Comparison of ENCODE assay signal across 26 cellular contexts in the genomic region with DNA sequence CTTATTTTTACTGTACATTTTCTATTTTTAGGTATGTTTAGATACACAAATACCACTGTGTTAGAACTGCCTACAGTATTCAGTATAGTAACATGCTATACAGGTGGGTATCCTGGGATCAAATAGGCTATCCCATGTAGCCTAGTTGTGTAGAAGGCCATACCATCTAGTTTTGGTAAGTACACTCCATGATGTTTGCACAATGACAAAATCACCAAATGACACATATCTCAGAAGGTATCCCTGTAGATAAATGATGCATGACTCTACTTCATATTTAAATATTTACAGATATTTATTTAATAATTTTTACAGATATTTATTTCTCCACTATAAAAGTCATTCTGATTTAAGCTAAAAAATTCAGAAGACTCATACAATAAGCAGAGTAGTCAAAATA.
"Had no signal": no experiment of that assay in that cellular context is flagged by ENCODE, and none has a peak within 500 bp of the region (broad histone marks: within the 10 kb centered on the region; RNA-seq: fewer than 3 reads in every experiment).

No MANE protein-coding gene starts in this region.

- H3K4me3 ChIP-seq: stomach, suprapubic skin, testis, thoracic aorta, thyroid gland, tibial artery, tibial nerve, transverse colon, upper lobe of left lung, upper lobe of right lung, uterus, vagina had no signal

- H3K9me3 ChIP-seq: stomach, suprapubic skin, testis, thoracic aorta, thyroid gland, tibial artery, tibial nerve, transverse colon, upper lobe of left lung, upper lobe of right lung, uterus, vagina had no signal

- H3K36me3 ChIP-seq: stomach, suprapubic skin, thoracic aorta, thyroid gland, tibial artery, tibial nerve, transverse colon, upper lobe of left lung, upper lobe of right lung, uterus, vagina had no signal

- H3K27me3 ChIP-seq: stomach, suprapubic skin, testis, thyroid gland, tibial artery, tibial nerve, transverse colon, upper lobe of left lung, upper lobe of right lung, uterus, vagina had no signal

- H3K4me1 ChIP-seq: stomach, suprapubic skin, testis, thyroid gland, tibial nerve, transverse colon, upper lobe of left lung, upper lobe of right lung, uterus, vagina had no signal

- ATAC-seq: stimulated activated effector memory CD8-positive, alpha-beta T cell treated with anti-CD3 and anti-CD28 coated beads, Interleukin-12 subunit alpha, Interleukin-12 subunit beta, amount 100 ng/mL, for 72 hours; stimulated activated memory B cell treated with anti-CD40 and anti-IgM and Interleukin-4, amounts not matched to agents 10 μg/mL and 1 μg/mL and 100 μg/mL, for 72 hours; stimulated activated naive B cell treated with anti-CD40 and anti-IgM and Interleukin-4, amounts not matched to agents 10 μg/mL and 1 μg/mL and 100 μg/mL, for 72 hours; stimulated activated naive CD8-positive, alpha-beta T cell treated with anti-CD3 and anti-CD28 coated beads, Interleukin-15, amount 100 ng/mL, for 72 hours; stimulated activated naive CD8-positive, alpha-beta T cell treated with anti-CD3 and anti-CD28 coated beads, Interleukin-15, Interleukin-2, amounts not matched to agents 100 U/mL and 50 U/mL, for 24 hours; upper lobe of right lung had no signal

- H3K27ac ChIP-seq: stomach, suprapubic skin, testis, thoracic aorta, thyroid gland, tibial artery, tibial nerve, transverse colon, upper lobe of left lung, upper lobe of right lung, uterus, vagina had no signal

- DNase-seq: stimulated activated CD4-positive, alpha-beta T cell treated with anti-CD3 and anti-CD28 coated beads, Interleukin-2, amount 100 ng/mL, for 48 hours; stimulated activated CD4-positive, alpha-beta T cell treated with anti-CD3 and anti-CD28 coated beads, Interleukin-4, amount 100 ng/mL, for 1 hour; stimulated activated CD4-positive, alpha-beta T cell treated with anti-CD3 and anti-CD28 coated beads, Interleukin-4, amount 100 ng/mL, for 24 hours; stimulated activated CD4-positive, alpha-beta T cell treated with anti-CD3 and anti-CD28 coated beads, Interleukin-4, amount 100 ng/mL, for 4 hours; stimulated activated CD8-positive, alpha-beta memory T cell treated with anti-CD3 and anti-CD28 coated beads, Interleukin-4, amount 100 ng/mL, for 48 hours; stimulated activated naive B cell treated with anti-CD40 and anti-IgM and Interleukin-4, amounts not matched to agents 10 μg/mL and 1 μg/mL and 100 μg/mL, for 72 hours; stimulated activated naive CD4-positive, alpha-beta T cell; stimulated activated naive CD4-positive, alpha-beta T cell treated with Interleukin-2 at 50 U/mL for 16 hours; stimulated activated naive CD8-positive, alpha-beta T cell treated with anti-CD3 and anti-CD28 coated beads, Interleukin-15, amount 100 ng/mL, for 72 hours; stimulated activated naive CD8-positive, alpha-beta T cell treated with anti-CD3 and anti-CD28 coated beads, Interleukin-15, Interleukin-2, amounts not matched to agents 100 U/mL and 50 U/mL, for 24 hours; stomach; substantia nigra; testis; thyroid gland; tibial artery; transverse colon; trophoblast cell; upper lobe of left lung; upper lobe of right lung; uterus had no signal
